ENCODE assay signal across 16 cellular contexts in genomic region chr11:124878497-124879228, GRCh38. TPM values are rescaled to one million over a fixed set of nuclear protein-coding genes. Genes with fewer than 3 reads are reported as not detected.
DNase-seq lines count a peak whose midpoint lies in the region; ATAC-seq and TF ChIP-seq lines count a peak whose summit lies in the region.
"Had no signal": no experiment of that assay in that cellular context is flagged by ENCODE, and none has a peak within 500 bp of the region (broad histone marks: within the 10 kb centered on the region; RNA-seq: fewer than 3 reads in every experiment).

No MANE protein-coding gene starts in this region.

- H3K9me3 ChIP-seq in breast epithelium (no peaks in the 10 kb centered on the region), T-helper 17 cell (ENCODE audit: control insufficient read depth, low read length, poor library complexity, severe bottlenecking) (no peaks in the 10 kb centered on the region), right lobe of liver (no peaks in the 10 kb centered on the region)
- H3K9me3 ChIP-seq: A549 had no signal

- peak overlapping the region; percentile 96 for H3K4me3 Mint-ChIP-seq in MCF 10A (ENCODE audit: unreplicated experiment)
- peak overlapping the region; percentile 59 for H3K4me3 Mint-ChIP-seq in T-helper 17 cell

- no peak overlapping the region for H3K27ac ChIP-seq in breast epithelium
- H3K27ac ChIP-seq in right lobe of liver: no peak overlapping the region
- H3K27ac ChIP-seq in caudate nucleus (ENCODE audit: low read depth, low read length): no peak overlapping the region
- H3K27ac ChIP-seq: A549 had no signal

- BruUV-seq in MCF 10A (replicated peaks; lab: Mats Ljungman, UMichigan): no TSS peak

- H3K27ac Mint-ChIP-seq in MCF 10A (ENCODE audit: low read depth, unreplicated experiment): no peak overlapping the region
- H3K27ac Mint-ChIP-seq in T-helper 17 cell: no peak overlapping the region
- H3K27ac Mint-ChIP-seq: CD8-positive, alpha-beta T cell; GM23338 had no signal

- ATAC-seq in T-helper 17 cell (no peak), right lobe of liver (no peak), HG02938 (IDR thresholded peaks at IDR 0.05; ENCODE audit: unreplicated experiment) (no peak)
- ATAC-seq: A549; CD8-positive, alpha-beta T cell had no signal

- intact Hi-C loops in MCF 10A (cut with micrococcal nuclease) (no loop called here), breast epithelium (cut with DNase I; ENCODE audit: low total_unique reads) (loop anchor here (5.0 kb wide), 1 partner anchor 86 kb away; no protein-coding TSS in a partner anchor), right lobe of liver (cut with DNase I) (no loop called here)

- H3K27me3 Mint-ChIP-seq in MCF 10A (ENCODE audit: insufficient read depth, unreplicated experiment): peaks cover 1% of the 10 kb centered on the region
- H3K27me3 Mint-ChIP-seq in T-helper 17 cell: peaks cover 19% of the 10 kb centered on the region

- CTCF ChIA-PET in MCF 10A (lab: Yijun Ruan, JAX): interaction anchor here (0.6 to 1.3 kb wide), 5 partner anchors 12 to 596 kb away, joined by 3 to 7 read pairs (median 3); no protein-coding TSS in a partner anchor

- H3K4me1 ChIP-seq in breast epithelium: no peaks in the 10 kb centered on the region
- peaks cover 0 to 21% (median 6%) of the 10 kb centered on the region in 4 donors for H3K4me1 ChIP-seq in right lobe of liver

- 60% methylated on average over 1 of the region's 11 CpGs for WGBS in right lobe of liver (ENCODE audit: insufficient coverage, low coverage, low lambda C conversion rate, missing lambda C conversion rate)

- no peak overlapping the region for H3K4me3 ChIP-seq in breast epithelium
- no peak overlapping the region for H3K4me3 ChIP-seq in right lobe of liver
- H3K4me3 ChIP-seq: A549 had no signal

- no peaks in the 10 kb centered on the region for H3K36me3 Mint-ChIP-seq in MCF 10A (ENCODE audit: insufficient read depth, unreplicated experiment)
- peaks cover 2% of the 10 kb centered on the region for H3K36me3 Mint-ChIP-seq in T-helper 17 cell (ENCODE audit: low read depth)
- H3K36me3 Mint-ChIP-seq: CD8-positive, alpha-beta T cell had no signal

- H3K36me3 ChIP-seq in breast epithelium (no peaks in the 10 kb centered on the region), right lobe of liver (no peaks in the 10 kb centered on the region)

- TF ChIP-seq POLR2A in breast epithelium (IDR thresholded peaks at IDR 0.05) (no peak), right lobe of liver (IDR thresholded peaks at IDR 0.05) (no peak)

- H3K4me1 Mint-ChIP-seq in MCF 10A (ENCODE audit: insufficient read depth, unreplicated experiment) (peaks cover 23% of the 10 kb centered on the region), T-helper 17 cell (peaks cover 13% of the 10 kb centered on the region)

- TF ChIP-seq CTCF in MCF 10A (IDR thresholded peaks at IDR 0.05; ENCODE audit: unreplicated experiment): no peak
- no peak for TF ChIP-seq CTCF in breast epithelium (IDR thresholded peaks at IDR 0.05)
- no peak for TF ChIP-seq CTCF in right lobe of liver (IDR thresholded peaks at IDR 0.05)

- DNase-seq in MCF 10A (ENCODE audit: unreplicated experiment) (no peak), breast epithelium (ENCODE audit: low spot score in 2 of 2) (no peak), T-helper 17 cell (no peak), right lobe of liver (peak in 2 of 3 donors; percentile 29 to 45), caudate nucleus (lab: John Stamatoyannopoulos, UW) (no peak), T-helper 2 cell (no peak), NCI-H1930 (lab: John Stamatoyannopoulos, UW) (no peak)
- DNase-seq: CD8-positive, alpha-beta T cell; Kasumi-1; NCI-H187 treated with DMSO at 0.1 percent for 48 hours; NCI-H2171 treated with DMSO at 0.1 percent for 48 hours; NCI-H510A treated with DMSO at 0.1 percent for 48 hours; SHP77 treated with DMSO at 0.1 percent for 48 hours had no signal

- H3K9me3 Mint-ChIP-seq in MCF 10A (ENCODE audit: unreplicated experiment): no peaks in the 10 kb centered on the region
- H3K9me3 Mint-ChIP-seq: CD8-positive, alpha-beta T cell; GM23338 had no signal

- POLR2A ChIA-PET in MCF 10A (lab: Yijun Ruan, JAX): interaction anchor here (1.6 kb wide), 1 partner anchor 75 kb away, joined by 6 read pairs; the partner anchor contains the start of gene CCDC15

- peaks cover 0 to 4% of the 10 kb centered on the region in 2 donors for H3K27me3 ChIP-seq in breast epithelium
- H3K27me3 ChIP-seq in right lobe of liver: no peaks in the 10 kb centered on the region

RNA-seq across cellular contexts. Expression of gene ROBO3, which starts 13.4 kb away (rescaled TPM):
- total RNA-seq in MCF 10A (2022) (104 and 117 TPM in 2 replicates), breast epithelium (10 to 100 TPM in 2 of 3 donors, 1 to 10 TPM in 1; 9.1 to 30.9 (median 15.4) TPM), T-helper 17 cell (10 to 100 TPM; 17.5 to 18.0 TPM), right lobe of liver (1 to 10 TPM in 5 of 6 experiments, under 1 TPM in 1; 0.80 to 3.6 (median 1.8) TPM)

RNA-seq across cellular contexts. Expression of gene ROBO4, which starts 19.0 kb away (rescaled TPM):
- total RNA-seq in MCF 10A (2022) (10.6 and 14.2 TPM in 2 replicates), breast epithelium (10 to 100 TPM; 11.9 to 30.5 (median 12.8) TPM), T-helper 17 cell (not detected), right lobe of liver (10 to 100 TPM in 3 of 6 experiments, 1 to 10 TPM in 3; 3.6 to 18.8 (median 9.0) TPM)
- total RNA-seq: CD8-positive, alpha-beta T cell; GM23338 had no signal

RNA-seq across cellular contexts. Expression of gene HEPN1, which starts 40.4 kb away (rescaled TPM):
- total RNA-seq in MCF 10A (2022) (not detected in 2 replicates), breast epithelium (not detected), T-helper 17 cell (not detected), right lobe of liver (under 1 TPM in 1 of 6 experiments, not detected in 5; 0.18 TPM)
- total RNA-seq: CD8-positive, alpha-beta T cell; GM23338 had no signal

RNA-seq across cellular contexts. Expression of gene HEPACAM, which starts 57.2 kb away (rescaled TPM):
- total RNA-seq in MCF 10A (2022): not detected in 2 replicates
- total RNA-seq in breast epithelium: 10 to 100 TPM in 1 of 3 donors, 1 to 10 TPM in 2; 2.3 to 25.4 (median 6.1) TPM
- not detected for total RNA-seq in T-helper 17 cell
- 10 to 100 TPM in 1 of 6 experiments, 1 to 10 TPM in 4, under 1 TPM in 1; 0.30 to 30.8 (median 2.3) TPM for total RNA-seq in right lobe of liver
- total RNA-seq: CD8-positive, alpha-beta T cell had no signal

Comparison
In these comparisons a context has a peak if more than half of its experiments do, and no peak if none do; other contexts are left out.
1. DNase-seq: peak in right lobe of liver (2 of 3); none in MCF 10A (single experiment), breast epithelium (0 of 2), T-helper 17 cell (0 of 3), caudate nucleus (0 of 61), T-helper 2 cell (0 of 5) and NCI-H1930 (0 of 2).
2. RNA of gene ROBO4, which starts 19.0 kb away (total RNA-seq): 11.9 to 30.5 TPM in breast epithelium, 10.6 to 14.2 TPM in MCF 10A and 3.6 to 18.8 TPM in right lobe of liver; not detected in T-helper 17 cell; every median in the first group is over 4 times any median in the second.